Comparison of ENCODE assay signal across 20 cellular contexts in the genomic region with DNA sequence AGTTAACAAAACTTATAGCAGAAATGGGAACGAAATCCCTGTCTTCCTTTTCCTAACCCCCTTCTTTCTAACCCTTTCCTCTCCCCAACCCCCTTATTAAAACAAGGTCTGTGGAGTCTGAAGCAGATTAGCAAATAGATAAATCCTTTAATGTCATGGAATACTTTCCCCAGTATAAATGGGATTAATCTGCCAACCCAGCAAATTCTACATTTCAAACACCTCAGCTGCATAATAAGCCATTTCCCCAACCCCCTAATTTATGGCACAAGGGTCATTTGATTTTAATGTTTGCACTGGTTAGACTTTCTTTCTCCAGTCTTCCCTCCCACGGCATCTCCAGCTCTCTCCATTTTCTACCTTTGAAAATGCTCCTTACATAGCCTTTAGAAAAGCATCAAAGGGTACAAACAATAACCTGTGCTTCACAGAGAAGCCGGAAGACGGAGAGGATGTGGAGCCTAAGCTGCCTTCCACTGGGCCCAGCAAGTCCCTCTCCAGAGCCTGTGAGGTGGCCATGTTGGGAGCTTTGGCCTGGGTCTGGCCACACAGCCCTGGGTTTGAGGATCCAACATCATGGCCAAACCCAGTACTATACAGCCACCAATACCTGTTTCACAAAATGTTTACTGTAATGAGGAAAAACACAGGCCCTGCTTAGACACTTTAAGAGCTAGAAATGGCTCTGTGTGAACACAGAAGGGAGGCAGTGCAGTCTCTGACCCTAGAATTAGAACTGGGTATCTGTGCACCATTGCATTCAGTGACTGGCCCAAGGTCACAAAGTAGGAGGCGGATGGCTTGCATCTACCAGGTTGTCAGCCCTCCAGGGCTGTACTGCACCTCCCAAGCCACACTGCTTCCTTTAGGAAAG. TPM values are rescaled to one million over a fixed set of nuclear protein-coding genes. Genes with fewer than 3 reads are reported as not detected.
A peak's percentile ranks its signal among the peaks of the same experiment; 100 is the strongest.
DNase-seq lines count a peak whose midpoint lies in the region; ATAC-seq and TF ChIP-seq lines count a peak whose summit lies in the region.
"Had no signal": no experiment of that assay in that cellular context is flagged by ENCODE, and none has a peak within 500 bp of the region (broad histone marks: within the 10 kb centered on the region; RNA-seq: fewer than 3 reads in every experiment).

No MANE protein-coding gene starts in this region.

- H3K4me1 ChIP-seq in heart right ventricle = peaks cover 3 to 59% (median 27%) of the 10 kb centered on the region in 9 donors
- H3K4me1 ChIP-seq in left lung = peaks cover 0 to 3% of the 10 kb centered on the region in 2 donors
- H3K4me1 ChIP-seq in thyroid gland = no peaks in the 10 kb centered on the region

- ATAC-seq in heart right ventricle = peak in 1 of 8 donors; percentile 32
- ATAC-seq in Right ventricle myocardium inferior = no peak
- peak; percentile 18 for ATAC-seq in left lung
- ATAC-seq: T-helper 17 cell had no signal

- TF ChIP-seq CTCF in heart right ventricle (IDR thresholded peaks at IDR 0.05) (no peak), left lung (IDR thresholded peaks at IDR 0.05) (no peak), thyroid gland (IDR thresholded peaks at IDR 0.05) (no peak), GM20000 (IDR thresholded peaks at IDR 0.05; ENCODE audit: extremely low read depth, missing control alignments) (no peak)

- H3K9me3 ChIP-seq in heart right ventricle = peaks cover 0 to 11% (median 0%) of the 10 kb centered on the region in 11 donors
- no peaks in the 10 kb centered on the region for H3K9me3 ChIP-seq in left lung
- no peaks in the 10 kb centered on the region for H3K9me3 ChIP-seq in thyroid gland
- H3K9me3 ChIP-seq: mucosa of descending colon had no signal

- intact Hi-C loops in heart right ventricle (cut with DNase I) = loop anchor here in 3 of 10 donors (5.0 kb wide), 3 partner anchors 48 to 92 kb away; no protein-coding TSS in a partner anchor
- intact Hi-C loops in Right ventricle myocardium inferior (cut with DNase I) = loop anchor here (2.0 to 5.0 kb wide), 2 partner anchors 13 to 92 kb away; no protein-coding TSS in a partner anchor
- intact Hi-C loops in left lung (cut with DNase I) = no loop called here
- intact Hi-C loops in thyroid gland (cut with DNase I) = loop anchor here (10.0 kb wide), 1 partner anchor 315 kb away; no protein-coding TSS in a partner anchor

- H3K27ac ChIP-seq in heart right ventricle (peak overlapping the region; percentile 63 to 87 (median 76)), left lung (no peak overlapping the region), thyroid gland (peak overlapping the region in 2 of 3 donors; percentile 15 to 62)
- H3K27ac ChIP-seq: cardiac muscle cell had no signal

- WGBS in heart right ventricle, 2 donors = 88 to 89% methylated on average over 5 of the region's 5 CpGs
- WGBS in thyroid gland, 2 donors = 84 to 89% methylated on average over 5 of the region's 5 CpGs

- H3K27me3 ChIP-seq in heart right ventricle (no peaks in the 10 kb centered on the region), left lung (no peaks in the 10 kb centered on the region), thyroid gland (no peaks in the 10 kb centered on the region)
- H3K27me3 ChIP-seq: cardiac muscle cell had no signal

- TF ChIP-seq POLR2A in thyroid gland (IDR thresholded peaks at IDR 0.05) = no peak

- DNase-seq in heart right ventricle (no peak), Right ventricle myocardium inferior (ENCODE audit: missing footprints) (no peak), UCSD-AML1 (lab: John Stamatoyannopoulos, UW; ENCODE audit: unreplicated experiment) (peak; percentile 13), left lung (no peak), thyroid gland (no peak), kidney glomerular epithelial cell (lab: John Stamatoyannopoulos, UW) (no peak), GM20000 (ENCODE audit: low spot score) (no peak)
- no peak for DNase-seq in central memory CD4-positive, alpha-beta T cell
- DNase-seq: activated CD4-positive, CD25-positive, alpha-beta regulatory T cell treated with anti-CD3 and anti-CD28 coated beads, Interleukin-2, amount 50 U/mL, for 72 hours; activated naive CD4-positive, alpha-beta T cell treated with anti-CD3 and anti-CD28 coated beads, Interleukin-2, amount 10 ng/mL, durations not matched to agents 7 days and 5 days; COR-L47; GF-D8; islet precursor cell; Karpas-422; mucosa of descending colon; NCI-H1694; NCI-H510A treated with DMSO at 0.1 percent for 48 hours; stimulated activated CD4-positive, alpha-beta T cell treated with anti-CD3 and anti-CD28 coated beads, Interleukin-4, amount 100 ng/mL, for 4 hours; T-helper 17 cell had no signal

- no peak overlapping the region for H3K4me3 ChIP-seq in heart right ventricle
- no peak overlapping the region for H3K4me3 ChIP-seq in left lung
- H3K4me3 ChIP-seq in thyroid gland (replicated peaks in 1 of 3) = no peak overlapping the region
- H3K4me3 ChIP-seq: cardiac muscle cell, mucosa of descending colon had no signal

- no peaks in the 10 kb centered on the region for H3K36me3 ChIP-seq in heart right ventricle
- H3K36me3 ChIP-seq in left lung = no peaks in the 10 kb centered on the region
- no peaks in the 10 kb centered on the region for H3K36me3 ChIP-seq in thyroid gland
- H3K36me3 ChIP-seq: cardiac muscle cell had no signal

RNA-seq across cellular contexts. Expression of a gene that starts 56.9 kb away (rescaled TPM):
- total RNA-seq in heart right ventricle = 10 to 100 TPM; 21.6 to 61.7 (median 37.4) TPM
- polyA plus RNA-seq in heart right ventricle = 10 to 100 TPM; 30.2 to 42.2 TPM
- total RNA-seq in Right ventricle myocardium inferior = 37.0 TPM
- 10 to 100 TPM; 85.1 to 95.5 TPM for total RNA-seq in left lung
- total RNA-seq in thyroid gland = 100 to 1,000 TPM in 2 of 4 donors, 10 to 100 TPM in 2; 52.2 to 142 (median 100) TPM

Comparison
In these comparisons a context has a peak if more than half of its experiments do, and no peak if none do; other contexts are left out.
1. H3K27ac ChIP-seq: peak in heart right ventricle (10 of 10) and thyroid gland (2 of 3); none in left lung (0 of 2).
2. intact Hi-C loops: an anchor here in Right ventricle myocardium inferior (2.0 to 5.0 kb wide) and thyroid gland (10.0 kb wide); none called in left lung.